1 cellular context compared by ENCODE assay signal in the genomic region with DNA sequence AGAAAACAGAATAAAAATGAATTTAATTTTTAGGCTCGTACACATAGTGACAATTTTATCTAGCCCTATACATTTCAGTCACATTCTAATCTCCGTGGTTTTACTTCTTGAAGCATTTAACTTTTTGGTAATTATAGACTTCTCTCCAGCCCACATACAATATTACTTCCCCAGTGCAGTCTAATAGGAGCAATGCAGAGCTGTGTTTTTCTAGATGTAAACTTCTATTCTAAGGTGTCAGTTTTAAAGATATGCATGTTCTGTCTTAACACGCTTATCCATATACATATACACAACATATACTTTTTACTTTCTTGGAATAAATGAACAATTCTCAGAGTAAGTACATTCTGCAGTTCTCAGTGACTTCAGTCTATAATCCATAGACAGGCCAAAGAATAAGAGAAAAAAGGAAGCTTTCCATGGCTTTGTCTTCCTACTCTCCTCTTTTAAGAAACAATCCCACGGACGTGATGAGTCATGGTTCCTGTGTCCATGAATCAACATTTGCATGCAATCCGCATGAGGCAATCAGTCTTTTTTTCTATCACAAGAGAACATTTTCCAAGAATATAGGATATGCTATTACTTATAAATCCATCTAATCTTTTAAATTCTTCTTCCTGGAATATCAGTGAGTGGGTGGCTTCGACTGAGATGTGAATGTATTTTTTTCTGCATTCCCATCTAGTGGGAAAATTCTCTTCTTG.
A peak's percentile ranks its signal among the peaks of the same experiment; 100 is the strongest.
TF ChIP-seq lines count a peak whose summit lies in the region.

No MANE protein-coding gene starts in this region.

TF ChIP-seq in IMR-90, 13 proteins besides CTCF, POLR2A, EP300 and RAD21 (continued from another document):
- TF ChIP-seq, protein P1, sequence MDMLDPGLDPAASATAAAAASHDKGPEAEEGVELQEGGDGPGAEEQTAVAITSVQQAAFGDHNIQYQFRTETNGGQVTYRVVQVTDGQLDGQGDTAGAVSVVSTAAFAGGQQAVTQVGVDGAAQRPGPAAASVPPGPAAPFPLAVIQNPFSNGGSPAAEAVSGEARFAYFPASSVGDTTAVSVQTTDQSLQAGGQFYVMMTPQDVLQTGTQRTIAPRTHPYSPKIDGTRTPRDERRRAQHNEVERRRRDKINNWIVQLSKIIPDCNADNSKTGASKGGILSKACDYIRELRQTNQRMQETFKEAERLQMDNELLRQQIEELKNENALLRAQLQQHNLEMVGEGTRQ (IDR thresholded peaks at IDR 0.05; ENCODE audit: low read depth, low read length): no peak
- TF ChIP-seq SMC3 (IDR thresholded peaks at IDR 0.05; ENCODE audit: low read depth, low read length): no peak
- no peak for TF ChIP-seq MAFK (IDR thresholded peaks at IDR 0.05; ENCODE audit: low read depth, low read length)
- TF ChIP-seq CHD1 (IDR thresholded peaks at IDR 0.05; ENCODE audit: low read depth, low read length): no peak
- TF ChIP-seq MAZ (IDR thresholded peaks at IDR 0.05; ENCODE audit: borderline replicate concordance, low read depth, low read length): no peak
- no peak for TF ChIP-seq RFX5 (IDR thresholded peaks at IDR 0.05; ENCODE audit: low read depth, low read length)
- TF ChIP-seq, protein P2, sequence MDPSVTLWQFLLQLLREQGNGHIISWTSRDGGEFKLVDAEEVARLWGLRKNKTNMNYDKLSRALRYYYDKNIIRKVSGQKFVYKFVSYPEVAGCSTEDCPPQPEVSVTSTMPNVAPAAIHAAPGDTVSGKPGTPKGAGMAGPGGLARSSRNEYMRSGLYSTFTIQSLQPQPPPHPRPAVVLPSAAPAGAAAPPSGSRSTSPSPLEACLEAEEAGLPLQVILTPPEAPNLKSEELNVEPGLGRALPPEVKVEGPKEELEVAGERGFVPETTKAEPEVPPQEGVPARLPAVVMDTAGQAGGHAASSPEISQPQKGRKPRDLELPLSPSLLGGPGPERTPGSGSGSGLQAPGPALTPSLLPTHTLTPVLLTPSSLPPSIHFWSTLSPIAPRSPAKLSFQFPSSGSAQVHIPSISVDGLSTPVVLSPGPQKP (IDR thresholded peaks at IDR 0.05; ENCODE audit: borderline replicate concordance, low read depth, low read length): no peak
- TF ChIP-seq CEBPB (IDR thresholded peaks at IDR 0.05; ENCODE audit: low read depth, low read length): peak; percentile 96
- no peak for TF ChIP-seq RCOR1 (IDR thresholded peaks at IDR 0.05; ENCODE audit: insufficient replicate concordance, low read length)
- TF ChIP-seq NFE2L2 (IDR thresholded peaks at IDR 0.05; ENCODE audit: low read depth, low read length): peak; percentile 81
- peak; percentile 99 for TF ChIP-seq FOS (IDR thresholded peaks at IDR 0.05; ENCODE audit: low read depth, low read length)
- TF ChIP-seq BHLHE40 (IDR thresholded peaks at IDR 0.05; ENCODE audit: low read depth, low read length): peak; percentile 51; the same call in 1 of the 2 replicates
